ENCODE assay signal across 8 cellular contexts in genomic region chr9:96449844-96450612, GRCh38. TPM values are rescaled to one million over a fixed set of nuclear protein-coding genes. Genes with fewer than 3 reads are reported as not detected.
DNase-seq lines count a peak whose midpoint lies in the region; ATAC-seq and TF ChIP-seq lines count a peak whose summit lies in the region.

TSS of gene HABP4 (plus strand) at chr9:96450169. CDS start at chr9:96450280, 111 bp downstream.

- no peak for TF ChIP-seq CTCF in nephron (IDR thresholded peaks at IDR 0.05; ENCODE audit: unreplicated experiment in 3 of 3)

- peaks cover 7% of the 10 kb centered on the region for H3K4me1 Mint-ChIP-seq in activated T-helper 17 cell treated with anti-CD3 and anti-CD28 coated beads, Interleukin-2, amount 50 U/mL, for 72 hours
- H3K4me1 Mint-ChIP-seq in nephron, result peaks cover 21% of the 10 kb centered on the region

- H3K36me3 Mint-ChIP-seq in activated T-helper 17 cell treated with anti-CD3 and anti-CD28 coated beads, Interleukin-2, amount 50 U/mL, for 72 hours (ENCODE audit: low read depth), result peaks cover 6% of the 10 kb centered on the region
- no peaks in the 10 kb centered on the region for H3K36me3 Mint-ChIP-seq in nephron (ENCODE audit: low read depth)

- H3K4me3 Mint-ChIP-seq in activated T-helper 17 cell treated with anti-CD3 and anti-CD28 coated beads, Interleukin-2, amount 50 U/mL, for 72 hours, result peak within 1 kb of the TSS; percentile 75
- peak within 1 kb of the TSS; percentile 88 to 94 (median 91) for H3K4me3 Mint-ChIP-seq in nephron

- H3K27me3 Mint-ChIP-seq in activated T-helper 17 cell treated with anti-CD3 and anti-CD28 coated beads, Interleukin-2, amount 50 U/mL, for 72 hours, result peaks cover 3% of the 10 kb centered on the region
- H3K27me3 Mint-ChIP-seq in nephron (ENCODE audit: low read depth), result peaks cover 20% of the 10 kb centered on the region

- H3K9me3 Mint-ChIP-seq in activated T-helper 17 cell treated with anti-CD3 and anti-CD28 coated beads, Interleukin-2, amount 50 U/mL, for 72 hours, result no peaks in the 10 kb centered on the region
- no peaks in the 10 kb centered on the region for H3K9me3 Mint-ChIP-seq in nephron

- peak within 1 kb of the TSS; percentile 52 for H3K27ac Mint-ChIP-seq in activated T-helper 17 cell treated with anti-CD3 and anti-CD28 coated beads, Interleukin-2, amount 50 U/mL, for 72 hours
- peak within 1 kb of the TSS in 2 of 3 experiments; percentile 72 to 83 for H3K27ac Mint-ChIP-seq in nephron

- DNase-seq in Daoy (ENCODE audit: low read depth), result peak; percentile 99
- DNase-seq in GOT3 (lab: John Stamatoyannopoulos, UW), result peak; percentile 65
- DNase-seq in LHCN-M2 (ENCODE audit: low read depth), result peak; percentile 92
- DNase-seq in RPMI7951 (ENCODE audit: low read depth), result peak; percentile 92
- DNase-seq in fibroblast of peridontal ligament (ENCODE audit: extremely low read depth), result peak; percentile 88
- peak; percentile 97 for DNase-seq in stimulated activated naive CD8-positive, alpha-beta T cell treated with anti-CD3 and anti-CD28 coated beads, Interleukin-15, Interleukin-2, amounts not matched to agents 100 U/mL and 50 U/mL, for 24 hours

- peak; percentile 95 for ATAC-seq in activated T-helper 17 cell treated with anti-CD3 and anti-CD28 coated beads, Interleukin-2, amount 50 U/mL, for 72 hours (replicated peaks)
- ATAC-seq in stimulated activated naive CD8-positive, alpha-beta T cell treated with anti-CD3 and anti-CD28 coated beads, Interleukin-15, Interleukin-2, amounts not matched to agents 100 U/mL and 50 U/mL, for 24 hours, result peak; percentile 97

RNA-seq across cellular contexts. Expression of gene HABP4, which starts in this region (rescaled TPM):
- 13.5 and 15.7 TPM in 2 replicates for total RNA-seq in Daoy (2014; rRNA removed; shearing (Covaris generic))
- total RNA-seq in LHCN-M2 (2014; rRNA removed), result 14.0 and 14.5 TPM in 2 replicates
- 26.9 TPM for polyA plus RNA-seq in LHCN-M2 (2012)
- total RNA-seq in RPMI7951 (2014; rRNA removed; shearing (Covaris generic)), result 8.8 and 9.4 TPM in 2 replicates
- total RNA-seq in activated T-helper 17 cell treated with anti-CD3 and anti-CD28 coated beads, Interleukin-2, amount 50 U/mL, for 72 hours, result 10 to 100 TPM in 1 of 2 donors, 1 to 10 TPM in 1; 10.0 to 21.3 TPM

Comparison
In these comparisons a context has a peak if more than half of its experiments do, and no peak if none do; other contexts are left out.
1. Peak in every context shown above with its lines: DNase-seq and ATAC-seq.